31 cellular contexts compared by ENCODE assay signal in genomic region chr6:144742779-144743178, GRCh38.
"Had no signal": no experiment of that assay in that cellular context is flagged by ENCODE, and none has a peak within 500 bp of the region (broad histone marks: within the 10 kb centered on the region; RNA-seq: fewer than 3 reads in every experiment).

No MANE protein-coding gene starts in this region.

- H3K27ac ChIP-seq: neural progenitor cell, ovary, parathyroid adenoma, psoas muscle, skin epidermis, spleen, suprapubic skin, testis, tibial artery, transverse colon, upper lobe of right lung, uterus had no signal

- H3K27me3 Mint-ChIP-seq: naive thymus-derived CD4-positive, alpha-beta T cell; progenitor cell of endocrine pancreas; stimulated activated memory B cell treated with anti-CD40 and anti-IgM and Interleukin-4, amounts not matched to agents 10 μg/mL and 1 μg/mL and 100 μg/mL, for 72 hours; stimulated activated naive CD8-positive, alpha-beta T cell treated with anti-CD3 and anti-CD28 coated beads, Interleukin-15, amount 100 ng/mL, for 72 hours; type B pancreatic cell had no signal

- H3K4me3 Mint-ChIP-seq: naive thymus-derived CD4-positive, alpha-beta T cell; nephron; neural progenitor cell; stimulated activated memory B cell treated with anti-CD40 and anti-IgM and Interleukin-4, amounts not matched to agents 10 μg/mL and 1 μg/mL and 100 μg/mL, for 72 hours; stimulated activated naive CD8-positive, alpha-beta T cell treated with anti-CD3 and anti-CD28 coated beads, Interleukin-15, amount 100 ng/mL, for 72 hours; type B pancreatic cell had no signal

- H3K4me1 ChIP-seq: psoas muscle, spleen, suprapubic skin, testis, uterus had no signal

- H2AFZ ChIP-seq: neural progenitor cell, parathyroid adenoma had no signal

- H3K9ac ChIP-seq: neural progenitor cell, parathyroid adenoma had no signal

- H3K4me2 ChIP-seq: neural progenitor cell, smooth muscle cell had no signal

- H3K79me2 ChIP-seq: parathyroid adenoma had no signal

- H3K27me3 ChIP-seq: neural progenitor cell, ovary, spleen, suprapubic skin, testis, tibial artery, transverse colon, upper lobe of right lung, uterus had no signal

- H3K36me3 ChIP-seq: neural progenitor cell, ovary, uterus had no signal

- H3K27ac Mint-ChIP-seq: nephron; neural progenitor cell; stimulated activated memory B cell treated with anti-CD40 and anti-IgM and Interleukin-4, amounts not matched to agents 10 μg/mL and 1 μg/mL and 100 μg/mL, for 72 hours; stimulated activated naive CD8-positive, alpha-beta T cell treated with anti-CD3 and anti-CD28 coated beads, Interleukin-15, amount 100 ng/mL, for 72 hours; type B pancreatic cell had no signal

- H3K9me3 ChIP-seq: ovary, psoas muscle, spleen, suprapubic skin, testis, tibial artery, transverse colon, upper lobe of right lung, uterus had no signal

- DNase-seq: naive thymus-derived CD4-positive, alpha-beta T cell; occipital lobe; ovary; posterior cingulate gyrus; psoas muscle; right cardiac atrium; spleen; stimulated activated CD4-positive, alpha-beta T cell treated with anti-CD3 and anti-CD28 coated beads, Interleukin-12 subunit alpha, Interleukin-12 subunit beta, amount 100 ng/mL, for 4 hours; stimulated activated CD4-positive, alpha-beta T cell treated with anti-CD3 and anti-CD28 coated beads, Interleukin-1b, Interleukin-23, amount 100 ng/mL, for 48 hours; stimulated activated CD4-positive, alpha-beta T cell treated with anti-CD3 and anti-CD28 coated beads, Interleukin-4, amount 100 ng/mL, for 1 hour; stimulated activated CD4-positive, alpha-beta T cell treated with anti-CD3 and anti-CD28 coated beads, Interleukin-4, amount 100 ng/mL, for 4 hours; stimulated activated CD8-positive, alpha-beta memory T cell treated with anti-CD3 and anti-CD28 coated beads, Interleukin-4, amount 100 ng/mL, for 48 hours; stimulated activated naive CD4-positive, alpha-beta T cell; stimulated activated naive CD8-positive, alpha-beta T cell treated with anti-CD3 and anti-CD28 coated beads, Interleukin-15, amount 100 ng/mL, for 72 hours; stimulated activated naive CD8-positive, alpha-beta T cell treated with anti-CD3 and anti-CD28 coated beads, Interleukin-15, Interleukin-2, amounts not matched to agents 100 U/mL and 50 U/mL, for 24 hours; substantia nigra; testis; tibial artery; transverse colon; upper lobe of right lung; uterus had no signal

- H3K4me1 Mint-ChIP-seq: stimulated activated memory B cell treated with anti-CD40 and anti-IgM and Interleukin-4, amounts not matched to agents 10 μg/mL and 1 μg/mL and 100 μg/mL, for 72 hours had no signal

- H3K36me3 Mint-ChIP-seq: neural progenitor cell, type B pancreatic cell had no signal

- H3K4me3 ChIP-seq: neural progenitor cell, ovary, psoas muscle, skin epidermis, smooth muscle cell, spleen, suprapubic skin, testis, tibial artery, transverse colon, upper lobe of right lung, uterus had no signal

- ATAC-seq: naive thymus-derived CD4-positive, alpha-beta T cell; psoas muscle; right cardiac atrium; sciatic nerve; stimulated activated memory B cell treated with anti-CD40 and anti-IgM and Interleukin-4, amounts not matched to agents 10 μg/mL and 1 μg/mL and 100 μg/mL, for 72 hours; stimulated activated naive CD8-positive, alpha-beta T cell treated with anti-CD3 and anti-CD28 coated beads, Interleukin-15, amount 100 ng/mL, for 72 hours; stimulated activated naive CD8-positive, alpha-beta T cell treated with anti-CD3 and anti-CD28 coated beads, Interleukin-15, Interleukin-2, amounts not matched to agents 100 U/mL and 50 U/mL, for 24 hours; upper lobe of right lung had no signal

- H3K9me3 Mint-ChIP-seq: naive thymus-derived CD4-positive, alpha-beta T cell; nephron; neural progenitor cell; stimulated activated memory B cell treated with anti-CD40 and anti-IgM and Interleukin-4, amounts not matched to agents 10 μg/mL and 1 μg/mL and 100 μg/mL, for 72 hours; stimulated activated naive CD8-positive, alpha-beta T cell treated with anti-CD3 and anti-CD28 coated beads, Interleukin-15, amount 100 ng/mL, for 72 hours; type B pancreatic cell had no signal
